ENCODE assay signal across 2 cellular contexts in genomic region chr5:95799181-95799835, GRCh38.
TF ChIP-seq lines count a peak whose summit lies in the region.

No MANE protein-coding gene starts in this region.

TF ChIP-seq in HepG2, 621 proteins besides CTCF, POLR2A, EP300 and RAD21:
- TF ChIP-seq AKNA (CRISPR knock-in tag; IDR thresholded peaks at IDR 0.05; ENCODE audit: borderline replicate concordance) (no peak), AGO1 (IDR thresholded peaks at IDR 0.05; ENCODE audit: low read depth, low read length, poor library complexity, severe bottlenecking) (no peak), ZSCAN29 (CRISPR knock-in tag; conservative IDR thresholded peaks at IDR 0.05) (no peak), ZNF451 (CRISPR knock-in tag; IDR thresholded peaks at IDR 0.05) (no peak), NFE2L2 (IDR thresholded peaks at IDR 0.05; ENCODE audit: low read length) (0 out of 2 replicates have a peak, but pooled peaks have one; percentile 17), ZNF253 (CRISPR knock-in tag; IDR thresholded peaks at IDR 0.05; ENCODE audit: borderline replicate concordance) (no peak), FOXP1 (IDR thresholded peaks at IDR 0.05) (no peak), FOXP1 (CRISPR knock-in tag; IDR thresholded peaks at IDR 0.05) (peak; percentile 45; the same call in 1 of the 2 replicates), ZNF7 (CRISPR knock-in tag; IDR thresholded peaks at IDR 0.05) (no peak), SOX13 (IDR thresholded peaks at IDR 0.05) (no peak), SOX13 (CRISPR knock-in tag; conservative IDR thresholded peaks at IDR 0.05 in 1 of 2, IDR thresholded peaks at IDR 0.05 in 1 of 2) (peak in 1 of 2 experiments; percentile 19; a peak in 1 of 4 replicates), RARA (CRISPR knock-in tag; IDR thresholded peaks at IDR 0.05) (no peak), HDAC6 (IDR thresholded peaks at IDR 0.05; ENCODE audit: low read depth, low read length) (no peak), ZNF615 (CRISPR knock-in tag; IDR thresholded peaks at IDR 0.05; ENCODE audit: borderline replicate concordance) (no peak), SOX6 (IDR thresholded peaks at IDR 0.05) (no peak), SOX6 (CRISPR knock-in tag; IDR thresholded peaks at IDR 0.05) (0 out of 2 replicates have a peak, but pooled peaks have one; percentile 13), BCLAF1 (IDR thresholded peaks at IDR 0.05) (no peak)

TF ChIP-seq in endothelial cell of umbilical vein, 7 proteins besides CTCF, POLR2A, EP300 and RAD21:
- TF ChIP-seq EZH2 (IDR thresholded peaks at IDR 0.05; ENCODE audit: borderline replicate concordance, low read depth, low read length, severe bottlenecking) = no peak
- TF ChIP-seq MAX (IDR thresholded peaks at IDR 0.05; ENCODE audit: insufficient read depth, insufficient read length) = no peak
- no peak for TF ChIP-seq GATA2 (IDR thresholded peaks at IDR 0.05; ENCODE audit: insufficient read depth, insufficient read length, low read depth, low read length)
- no peak for TF ChIP-seq FOS (IDR thresholded peaks at IDR 0.05; ENCODE audit: borderline replicate concordance, insufficient read depth, low read length)
- TF ChIP-seq MYC (IDR thresholded peaks at IDR 0.05; ENCODE audit: low read depth, low read length) = no peak
- no peak for TF ChIP-seq POLR2AphosphoS5 (IDR thresholded peaks at IDR 0.05; ENCODE audit: insufficient read depth, low read depth, low read length)
- TF ChIP-seq JUN (IDR thresholded peaks at IDR 0.05; ENCODE audit: borderline replicate concordance, insufficient read depth, insufficient read length, low read depth) = no peak
